ENCODE assay signal across 23 cellular contexts in the genomic region with DNA sequence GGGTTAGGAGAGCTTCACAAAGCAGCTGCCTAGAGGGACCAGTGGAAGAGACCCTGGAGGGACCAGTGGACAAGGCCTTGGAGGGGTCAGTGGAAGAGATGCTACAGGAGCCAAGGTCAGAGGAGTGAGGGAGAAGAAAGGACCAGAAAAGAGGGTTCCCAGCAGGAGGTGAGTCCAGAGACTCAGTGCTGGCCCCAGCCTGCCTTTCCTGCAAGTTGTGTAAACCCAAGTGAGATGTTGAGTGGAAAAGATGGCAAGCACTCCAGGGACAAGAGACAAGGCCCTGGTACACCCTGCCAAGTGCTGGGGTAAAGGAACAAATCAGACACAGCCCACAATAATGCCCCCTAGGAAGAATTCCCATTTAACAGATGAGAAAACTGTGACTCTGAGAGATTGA.
A peak's percentile ranks its signal among the peaks of the same experiment; 100 is the strongest.
DNase-seq lines count a peak whose midpoint lies in the region; ATAC-seq, FAIRE-seq and TF ChIP-seq lines count a peak whose summit lies in the region.
"Had no signal": no experiment of that assay in that cellular context is flagged by ENCODE, and none has a peak within 500 bp of the region (broad histone marks: within the 10 kb centered on the region; RNA-seq: fewer than 3 reads in every experiment).

No MANE protein-coding gene starts in this region.

- H4K8ac ChIP-seq in mesenchymal stem cell (ENCODE audit: low read length) = no peak overlapping the region

- H3K27me3 Mint-ChIP-seq in chondrocyte (ENCODE audit: low read depth) = no peaks in the 10 kb centered on the region

- H3K4me1 Mint-ChIP-seq in chondrocyte (ENCODE audit: low read depth) = peaks cover 76% of the 10 kb centered on the region

- no peaks in the 10 kb centered on the region for H3K79me1 ChIP-seq in mesenchymal stem cell (replicated peaks; ENCODE audit: low read length, poor library complexity, severe bottlenecking)

- no peak overlapping the region for H3K9ac ChIP-seq in mesenchymal stem cell (ENCODE audit: low read length)

- in situ Hi-C loops in Panc1 (cut with HindIII; ENCODE audit: low pct_unique_long_range_greater_than_20kb, low sequenced_read_pairs) = no loop called here

- H3K27ac ChIP-seq in Panc1 (ENCODE audit: low read length) (peak overlapping the region; percentile 48; the same call in 1 of the 2 replicates), mesenchymal stem cell (ENCODE audit: low read length, poor library complexity, severe bottlenecking) (no peak overlapping the region), tibial artery (peak overlapping the region; percentile 69 to 77)
- H3K27ac ChIP-seq: HL-60, SJSA1 had no signal

- H3K23ac ChIP-seq in mesenchymal stem cell (ENCODE audit: low read length in 2 of 2) = no peak overlapping the region

- H3K14ac ChIP-seq in mesenchymal stem cell (ENCODE audit: low read length in 2 of 2) = no peak overlapping the region

- no peak overlapping the region for H3K4me3 Mint-ChIP-seq in chondrocyte (ENCODE audit: unreplicated experiment)

- H3K27me3 ChIP-seq in Panc1 (ENCODE audit: control insufficient read depth, insufficient read depth, low read length) (no peaks in the 10 kb centered on the region), mesenchymal stem cell (ENCODE audit: control insufficient read depth in 1 of 2, insufficient read depth in 1 of 2, low read length in 2 of 2) (peaks cover 0 to 22% of the 10 kb centered on the region in 2 experiments), tibial artery (no peaks in the 10 kb centered on the region)
- H3K27me3 ChIP-seq: SJSA1 had no signal

- intact Hi-C loops in Panc1 (cut with micrococcal nuclease; ENCODE audit: unreplicated experiment) = no loop called here
- intact Hi-C loops in tibial artery (cut with DNase I; ENCODE audit: low total_unique reads) = loop anchor here (5.0 kb wide), 1 partner anchor 50 kb away; no protein-coding TSS in a partner anchor

- H3K36me3 ChIP-seq in Panc1 (ENCODE audit: control insufficient read depth, insufficient read depth, low read length) (no peaks in the 10 kb centered on the region), mesenchymal stem cell (ENCODE audit: control insufficient read depth in 1 of 2, insufficient read depth in 2 of 2, low read depth in 1 of 2, low read length in 2 of 2) (no peaks in the 10 kb centered on the region), tibial artery (no peaks in the 10 kb centered on the region)
- H3K36me3 ChIP-seq: SJSA1 had no signal

- no peak overlapping the region for H2BK5ac ChIP-seq in mesenchymal stem cell (ENCODE audit: low read depth, low read length, poor library complexity, severe bottlenecking)

- no peak for TF ChIP-seq CTCF in Panc1 (IDR thresholded peaks at IDR 0.05)
- TF ChIP-seq CTCF in chondrocyte (IDR thresholded peaks at IDR 0.05) = no peak
- no peak for TF ChIP-seq CTCF in tibial artery (IDR thresholded peaks at IDR 0.05)

- ATAC-seq in Panc1 (no peak), HG02870 (IDR thresholded peaks at IDR 0.05; ENCODE audit: unreplicated experiment) (no peak)
- ATAC-seq: HCT116, PC-3 had no signal

- no peak for DNase-seq in Panc1 (ENCODE audit: low read depth, low spot score)
- no peak for DNase-seq in chondrocyte (ENCODE audit: low spot score)
- DNase-seq in mesenchymal stem cell = no peak
- no peak for DNase-seq in tibial artery
- DNase-seq in frontal cortex (ENCODE audit: low spot score in 2 of 2) = no peak
- no peak for DNase-seq in NCI-H226
- DNase-seq: DMS153, DND-41, NCI-H1048, NCI-H1417, NCI-H2029 treated with DMSO at 0.1 percent for 48 hours, NCI-H2227 treated with DMSO at 0.1 percent for 48 hours, NCI-H510A treated with DMSO at 0.1 percent for 48 hours, NCI-H748 treated with DMSO at 0.1 percent for 48 hours, PC-3, Right ventricle myocardium superior had no signal

- H3K4me3 ChIP-seq in Panc1 (ENCODE audit: low read depth in 2 of 2, low read length in 2 of 2) = no peak overlapping the region
- no peak overlapping the region for H3K4me3 ChIP-seq in mesenchymal stem cell (ENCODE audit: insufficient read depth in 1 of 2, low read depth in 1 of 2, low read length in 2 of 2)
- no peak overlapping the region for H3K4me3 ChIP-seq in tibial artery
- H3K4me3 ChIP-seq: SJSA1 had no signal

- H3K4ac ChIP-seq in mesenchymal stem cell (ENCODE audit: low read depth in 1 of 2, low read length in 2 of 2) = no peak overlapping the region

- H3K4me1 ChIP-seq in Panc1 (ENCODE audit: control insufficient read depth, insufficient read depth, low read length) (peaks cover 9% of the 10 kb centered on the region), mesenchymal stem cell (ENCODE audit: control insufficient read depth, insufficient read depth, low read depth, low read length) (peaks cover 18% of the 10 kb centered on the region), tibial artery (peaks cover 0 to 63% (median 45%) of the 10 kb centered on the region in 4 donors)

- CTCF ChIA-PET in Panc1 (lab: Charles Lee) = no interaction called here

- H4K91ac ChIP-seq in mesenchymal stem cell (ENCODE audit: low read length) = no peak overlapping the region

- FAIRE-seq in frontal cortex (lab: Jason Lieb, UNC) = no peak
- FAIRE-seq: GM12892, GM19239, H1 had no signal

- H3K36me3 Mint-ChIP-seq in chondrocyte (ENCODE audit: low read depth) = peaks cover 3% of the 10 kb centered on the region

- no peak overlapping the region for H3K18ac ChIP-seq in mesenchymal stem cell (ENCODE audit: low read depth in 1 of 2, low read length in 2 of 2)

- no peak overlapping the region for H3K4me2 ChIP-seq in mesenchymal stem cell (ENCODE audit: low read length, poor library complexity, severe bottlenecking)

- no peak overlapping the region for H2BK12ac ChIP-seq in mesenchymal stem cell (ENCODE audit: low read length in 2 of 2)

- H3K9me3 ChIP-seq in Panc1 (ENCODE audit: control insufficient read depth, insufficient read depth, low read depth, low read length) (no peaks in the 10 kb centered on the region), mesenchymal stem cell (ENCODE audit: control insufficient read depth, low read length) (no peaks in the 10 kb centered on the region), tibial artery (no peaks in the 10 kb centered on the region)
- H3K9me3 ChIP-seq: SJSA1 had no signal

- peak overlapping the region; percentile 62 for H3K27ac Mint-ChIP-seq in chondrocyte (ENCODE audit: unreplicated experiment)

- no TSS peak for BruUV-seq in Panc1 (replicated peaks; lab: Mats Ljungman, UMichigan)

- no peak overlapping the region for H2BK120ac ChIP-seq in mesenchymal stem cell (ENCODE audit: low read depth, low read length)

- POLR2A ChIA-PET in Panc1 (lab: Charles Lee) = no interaction called here

- no peak overlapping the region for H2AFZ ChIP-seq in mesenchymal stem cell (ENCODE audit: low read depth, low read length)

- no peak overlapping the region for H2BK15ac ChIP-seq in mesenchymal stem cell (ENCODE audit: low read depth, poor library complexity, severe bottlenecking)

- peaks cover 6% of the 10 kb centered on the region for H3K9me3 Mint-ChIP-seq in chondrocyte (ENCODE audit: low read depth)

- peak overlapping the region; percentile 51 for H2AK5ac ChIP-seq in mesenchymal stem cell (ENCODE audit: low read length, severe bottlenecking)
